8 cellular contexts compared by ENCODE assay signal in genomic region chr2:147843421-147843863, GRCh38. TPM values are rescaled to one million over a fixed set of nuclear protein-coding genes. Genes with fewer than 3 reads are reported as not detected.
A peak's percentile ranks its signal among the peaks of the same experiment; 100 is the strongest.
DNase-seq lines count a peak whose midpoint lies in the region; ATAC-seq, FAIRE-seq and TF ChIP-seq lines count a peak whose summit lies in the region.

No MANE protein-coding gene starts in this region.

- no peak for ATAC-seq in esophagus mucosa

- no peaks in the 10 kb centered on the region for H3K27me3 ChIP-seq in SJCRH30

- no peak for TF ChIP-seq CTCF in fibroblast of pulmonary artery (IDR thresholded peaks at IDR 0.05; ENCODE audit: low read length, missing control alignments)

- peak; percentile 26 for FAIRE-seq in GM19239 (lab: Jason Lieb, UNC)

- DNase-seq in GM19239 (ENCODE audit: insufficient read length, low spot score) = no peak
- DNase-seq in SJCRH30 = no peak
- DNase-seq in fibroblast of pulmonary artery (ENCODE audit: low read depth) = no peak
- no peak for DNase-seq in skeletal muscle cell (ENCODE audit: low read depth)
- no peak for DNase-seq in DMS153 (lab: John Stamatoyannopoulos, UW)
- DNase-seq in medulla oblongata (ENCODE audit: extremely low spot score) = no peak
- DNase-seq in activated effector memory CD4-positive, alpha-beta T cell treated with Interleukin-2 at 50 U/mL for 16 hours = no peak

- peak overlapping the region; percentile 83 for H3K4me3 ChIP-seq in SJCRH30
- H3K4me3 ChIP-seq in fibroblast of pulmonary artery (replicated peaks; ENCODE audit: low read depth, low read length) = peak overlapping the region; percentile 61
- H3K4me3 ChIP-seq in skeletal muscle cell (ENCODE audit: low read depth, low read length) = peak overlapping the region; percentile 73

- peak overlapping the region; percentile 98 for H3K27ac ChIP-seq in SJCRH30

- no peaks in the 10 kb centered on the region for H3K36me3 ChIP-seq in SJCRH30

- peaks cover 5% of the 10 kb centered on the region; the same call in 1 of the 2 replicates for H3K4me1 ChIP-seq in SJCRH30

- no peaks in the 10 kb centered on the region; the same call in 1 of the 2 replicates for H3K9me3 ChIP-seq in SJCRH30 (replicated peaks)

RNA-seq across cellular contexts. Expression of gene ACVR2A, which starts 1.4 kb away (rescaled TPM):
- 23.8 and 27.0 TPM in 2 replicates for total RNA-seq in SJCRH30 (2014; rRNA removed; shearing (Covaris generic))
- total RNA-seq in esophagus mucosa = 12.1 TPM
